In genomic region chr17:44972953-44973352, GRCh38 we compare ENCODE assay signal across 18 cellular contexts. TPM values are rescaled to one million over a fixed set of nuclear protein-coding genes. Genes with fewer than 3 reads are reported as not detected.
DNase-seq lines count a peak whose midpoint lies in the region; ATAC-seq, FAIRE-seq and TF ChIP-seq lines count a peak whose summit lies in the region.
"Had no signal": no experiment of that assay in that cellular context is flagged by ENCODE, and none has a peak within 500 bp of the region (broad histone marks: within the 10 kb centered on the region; RNA-seq: fewer than 3 reads in every experiment).

No MANE protein-coding gene starts in this region.

- CTCF ChIA-PET in HepG2 (lab: Yijun Ruan, JAX; ENCODE audit: low intra/inter-chr PET ratio, low total read pairs): no interaction called here

- no peak for TF ChIP-seq CTCF in HepG2 (CRISPR knock-in tag; IDR thresholded peaks at IDR 0.05)
- no peak for TF ChIP-seq CTCF in right lobe of liver (IDR thresholded peaks at IDR 0.05)
- TF ChIP-seq CTCF in endodermal cell (conservative IDR thresholded peaks at IDR 0.05): no peak

- H3K27ac ChIP-seq in HepG2 (ENCODE audit: extremely low read length, insufficient read depth, low read length): no peak overlapping the region
- no peak overlapping the region for H3K27ac ChIP-seq in right lobe of liver
- no peak overlapping the region for H3K27ac ChIP-seq in endodermal cell (ENCODE audit: low read depth, low read length)
- H3K27ac ChIP-seq: colonic mucosa, heart right ventricle had no signal

- H3K9me3 Mint-ChIP-seq in endodermal cell: no peaks in the 10 kb centered on the region
- H3K9me3 Mint-ChIP-seq: type B pancreatic cell had no signal

- POLR2A ChIA-PET in HepG2 (lab: Yijun Ruan, JAX): no interaction called here

- H3K27me3 ChIP-seq in HepG2 (ENCODE audit: control insufficient read depth in 1 of 2, insufficient read depth in 2 of 2, low read length in 2 of 2) (peaks cover 29 to 72% of the 10 kb centered on the region in 2 experiments), right lobe of liver (peaks cover 0 to 5% of the 10 kb centered on the region in 2 donors), endodermal cell (ENCODE audit: control insufficient read depth, insufficient read depth, low read length, poor library complexity, severe bottlenecking) (peaks cover 31% of the 10 kb centered on the region)

- 37% methylated on average over 6 of the region's 6 CpGs for WGBS in HepG2 (ENCODE audit: low lambda C conversion rate)
- WGBS in right lobe of liver (ENCODE audit: insufficient coverage, low coverage, low lambda C conversion rate, missing lambda C conversion rate): 62% methylated on average over 5 of the region's 6 CpGs
- 96 to 99% methylated on average over 4 to 6 of the region's 6 CpGs for whole genome bisulfite sequencing in endodermal cell (ENCODE audit: insufficient coverage in 1 of 2, insufficient read length in 1 of 2), 2 experiments

- intact Hi-C loops in HepG2 (cut with micrococcal nuclease; ENCODE audit: unreplicated experiment): loop anchor here (1.0 kb wide), 2 partner anchors 8 to 126 kb away; no protein-coding TSS in a partner anchor
- intact Hi-C loops in right lobe of liver (cut with DNase I): no loop called here

- H3K36me3 ChIP-seq in HepG2 (replicated peaks in 1 of 2; ENCODE audit: control insufficient read depth in 1 of 2, insufficient read depth in 2 of 2, low read length in 2 of 2): no peaks in the 10 kb centered on the region
- H3K36me3 ChIP-seq in right lobe of liver: no peaks in the 10 kb centered on the region
- no peaks in the 10 kb centered on the region for H3K36me3 ChIP-seq in endodermal cell (ENCODE audit: control insufficient read depth, insufficient read depth, low read length)
- H3K36me3 ChIP-seq: colonic mucosa, heart right ventricle had no signal

- no peak overlapping the region for H3K4me2 ChIP-seq in HepG2 (ENCODE audit: low read depth, low read length)

- H3K4me3 ChIP-seq in HepG2 (replicated peaks in 1 of 3; ENCODE audit: insufficient read depth in 1 of 3, low read depth in 2 of 3, low read length in 3 of 3) (no peak overlapping the region), right lobe of liver (no peak overlapping the region), endodermal cell (ENCODE audit: low read length) (no peak overlapping the region)
- H3K4me3 ChIP-seq: colonic mucosa, heart right ventricle had no signal

- H3K4me3 Mint-ChIP-seq in endodermal cell: peak overlapping the region; percentile 14

- no peak overlapping the region for H2AFZ ChIP-seq in HepG2 (ENCODE audit: low read length)

- no peaks in the 10 kb centered on the region for H3K9me3 ChIP-seq in HepG2 (ENCODE audit: low read length)
- no peaks in the 10 kb centered on the region for H3K9me3 ChIP-seq in right lobe of liver
- H3K9me3 ChIP-seq in endodermal cell (ENCODE audit: control insufficient read depth, low read length): no peaks in the 10 kb centered on the region
- H3K9me3 ChIP-seq: colonic mucosa, heart right ventricle had no signal

- DNase-seq in HepG2 (ENCODE audit: low spot score) (peak; percentile 43), right lobe of liver (no peak), NCI-H82 treated with DMSO at 0.1 percent for 48 hours (lab: John Stamatoyannopoulos, UW; ENCODE audit: unreplicated experiment) (peak; percentile 87), endodermal cell (no peak), urothelium cell line (ENCODE audit: low spot score) (peak; percentile 80)
- DNase-seq: amniotic stem cell; colonic mucosa; heart right ventricle; kidney; midbrain; NCI-H1694 treated with DMSO at 0.1 percent for 48 hours; small intestine; stimulated activated naive CD4-positive, alpha-beta T cell; T-helper 9 cell had no signal

- peaks cover 53% of the 10 kb centered on the region for H3K27me3 Mint-ChIP-seq in endodermal cell (ENCODE audit: insufficient read depth)

- no TSS peak for BruUV-seq in HepG2 (replicated peaks; lab: Mats Ljungman, UMichigan)

- TF ChIP-seq EP300 in HepG2 (IDR thresholded peaks at IDR 0.05; ENCODE audit: low read depth in 2 of 2, low read length in 2 of 2): no peak
- no peak for TF ChIP-seq EP300 in HepG2 (CRISPR knock-in tag; IDR thresholded peaks at IDR 0.05; ENCODE audit: borderline replicate concordance)

- H3K79me2 ChIP-seq in HepG2 (ENCODE audit: insufficient read depth, low read length): no peaks in the 10 kb centered on the region

- TF ChIP-seq POLR2A in HepG2 (IDR thresholded peaks at IDR 0.05; ENCODE audit: insufficient read depth in 1 of 2, low read depth in 2 of 2, low read length in 2 of 2) (no peak), right lobe of liver (IDR thresholded peaks at IDR 0.05) (no peak)

- FAIRE-seq in HepG2 (lab: Jason Lieb, UNC) (no peak), urothelium cell line (lab: Jason Lieb, UNC) (peak; percentile 96)
- FAIRE-seq: kidney, small intestine had no signal

- no peak overlapping the region for H3K27ac Mint-ChIP-seq in endodermal cell
- H3K27ac Mint-ChIP-seq: type B pancreatic cell had no signal

- no peaks in the 10 kb centered on the region for H4K20me1 ChIP-seq in HepG2 (ENCODE audit: insufficient read depth, low read length)

- H3K4me1 Mint-ChIP-seq in endodermal cell: peaks cover 17% of the 10 kb centered on the region

- H3K9ac ChIP-seq in HepG2 (ENCODE audit: insufficient read depth, low read depth, low read length) (no peak overlapping the region), endodermal cell (ENCODE audit: extremely low read depth, low read length, poor library complexity, severe bottlenecking) (no peak overlapping the region)

- no peaks in the 10 kb centered on the region for H3K36me3 Mint-ChIP-seq in endodermal cell (ENCODE audit: low read depth)
- H3K36me3 Mint-ChIP-seq: type B pancreatic cell had no signal

- in situ Hi-C loops in HepG2 (cut with HindIII; ENCODE audit: extremely low pct_ligation_motif_present, low pct_unique_long_range_greater_than_20kb): no loop called here

- H3K4me1 ChIP-seq in HepG2 (ENCODE audit: insufficient read depth, low read length) (peaks cover 36% of the 10 kb centered on the region), right lobe of liver (peaks cover 0 to 6% (median 0%) of the 10 kb centered on the region in 4 donors), endodermal cell (ENCODE audit: control insufficient read depth, insufficient read depth, low read length) (no peaks in the 10 kb centered on the region)
- H3K4me1 ChIP-seq: colonic mucosa had no signal

- no peak for ATAC-seq in HepG2
- ATAC-seq in right lobe of liver: no peak
- ATAC-seq in HG02623 (IDR thresholded peaks at IDR 0.05; ENCODE audit: unreplicated experiment): no peak
- ATAC-seq in HG03432 (IDR thresholded peaks at IDR 0.05; ENCODE audit: unreplicated experiment): no peak
- ATAC-seq in HG03469 (IDR thresholded peaks at IDR 0.05; ENCODE audit: unreplicated experiment): no peak
- ATAC-seq: heart right ventricle had no signal

- no peak for TF ChIP-seq RAD21 in HepG2 (CRISPR knock-in tag; IDR thresholded peaks at IDR 0.05)

RNA-seq across cellular contexts. Expression of gene C1QL1, which starts 4.8 kb away (rescaled TPM):
- 0.11 TPM in 1 of 2 replicates, not detected in the other for total RNA-seq in HepG2 (2016; rRNA removed; fragmentation: Illumina TruSeq; extraction: Trizol)
- not detected in 2 replicates for total RNA-seq in HepG2 (2016; cell fraction: cytosol; rRNA removed; fragmentation: Illumina TruSeq; extraction: Trizol; ENCODE audit: low read depth)
- total RNA-seq in HepG2 (2016; cell fraction: insoluble cytoplasmic fraction; rRNA removed; fragmentation: Illumina TruSeq; extraction: Trizol): not detected in 2 replicates
- 0.14 TPM in 1 of 2 replicates, not detected in the other for total RNA-seq in HepG2 (2016; cell fraction: membrane; rRNA removed; fragmentation: Illumina TruSeq; extraction: Trizol)
- not detected in 2 replicates for total RNA-seq in HepG2 (2016; cell fraction: nucleus; rRNA removed; fragmentation: Illumina TruSeq; extraction: Trizol)
- 0.07 and 0.11 TPM in 2 replicates for polyA plus RNA-seq in HepG2 (2011; rRNA removed)
- 0.10 and 0.20 TPM in 2 replicates for polyA plus RNA-seq in HepG2 (2011; cell fraction: cytosol; rRNA removed)
- polyA plus RNA-seq in HepG2 (2011; cell fraction: nucleus; rRNA removed): 0.14 TPM in 1 of 2 replicates, not detected in the other
- 0.24 TPM in 1 of 2 replicates, not detected in the other for polyA plus RNA-seq in HepG2 (2012)
- 0.38 and 0.43 TPM in 2 replicates for polyA plus RNA-seq in HepG2 (2016; cell fraction: cytosol; fragmentation: Illumina TruSeq; extraction: Trizol; ENCODE audit: low read depth)
- not detected in 2 replicates for polyA plus RNA-seq in HepG2 (2016; cell fraction: insoluble cytoplasmic fraction; fragmentation: Illumina TruSeq; extraction: Trizol; ENCODE audit: low read depth)
- polyA plus RNA-seq in HepG2 (2016; cell fraction: membrane; fragmentation: Illumina TruSeq; extraction: Trizol; ENCODE audit: low read depth): 0.15 and 0.29 TPM in 2 replicates
- polyA plus RNA-seq in HepG2 (2016; cell fraction: nucleus; fragmentation: Illumina TruSeq; extraction: Trizol; ENCODE audit: insufficient read depth, low read depth): not detected in 2 replicates
- polyA minus RNA-seq in HepG2 (2011; rRNA and poly(A)+ RNA removed; ENCODE audit: low replicate concordance): 1.1 TPM in 1 of 2 replicates, not detected in the other
- not detected in 2 replicates for polyA minus RNA-seq in HepG2 (2011; cell fraction: cytosol; rRNA and poly(A)+ RNA removed)
- polyA minus RNA-seq in HepG2 (2011; cell fraction: nucleus; rRNA and poly(A)+ RNA removed): not detected in 2 replicates
- under 1 TPM in 4 of 6 experiments, not detected in 2; 0.31 to 0.62 (median 0.38) TPM for total RNA-seq in right lobe of liver
- total RNA-seq in endodermal cell: 1 to 10 TPM; 1.4 to 2.7 TPM
- polyA plus RNA-seq in endodermal cell (2013, experiment 1 of 2): 13.9 TPM
- polyA plus RNA-seq in endodermal cell (2013, experiment 2 of 2): 12.4 TPM

RNA-seq across cellular contexts. Expression of gene KIF18B, which starts 25.4 kb away (rescaled TPM):
- total RNA-seq in HepG2 (2016; rRNA removed; fragmentation: Illumina TruSeq; extraction: Trizol) (14.5 and 15.3 TPM in 2 replicates), right lobe of liver (under 1 TPM; 0.20 to 0.99 (median 0.35) TPM), endodermal cell (10 to 100 TPM; 43.5 to 64.7 TPM)
- total RNA-seq in HepG2 (2016; cell fraction: cytosol; rRNA removed; fragmentation: Illumina TruSeq; extraction: Trizol; ENCODE audit: low read depth): 9.5 and 10.9 TPM in 2 replicates
- 10.5 and 15.3 TPM in 2 replicates for total RNA-seq in HepG2 (2016; cell fraction: insoluble cytoplasmic fraction; rRNA removed; fragmentation: Illumina TruSeq; extraction: Trizol)
- total RNA-seq in HepG2 (2016; cell fraction: membrane; rRNA removed; fragmentation: Illumina TruSeq; extraction: Trizol): 11.6 and 11.8 TPM in 2 replicates
- 16.1 and 18.1 TPM in 2 replicates for total RNA-seq in HepG2 (2016; cell fraction: nucleus; rRNA removed; fragmentation: Illumina TruSeq; extraction: Trizol)
- polyA plus RNA-seq in HepG2 (2011; rRNA removed): 13.2 and 15.2 TPM in 2 replicates
- polyA plus RNA-seq in HepG2 (2011; cell fraction: cytosol; rRNA removed): 3.7 and 7.3 TPM in 2 replicates
- polyA plus RNA-seq in HepG2 (2011; cell fraction: nucleus; rRNA removed): 33.4 and 44.5 TPM in 2 replicates
- 4.1 and 7.4 TPM in 2 replicates for polyA plus RNA-seq in HepG2 (2012)
- 1.2 and 1.7 TPM in 2 replicates for polyA plus RNA-seq in HepG2 (2016; cell fraction: cytosol; fragmentation: Illumina TruSeq; extraction: Trizol; ENCODE audit: low read depth)
- polyA plus RNA-seq in HepG2 (2016; cell fraction: insoluble cytoplasmic fraction; fragmentation: Illumina TruSeq; extraction: Trizol; ENCODE audit: low read depth): 11.3 and 16.8 TPM in 2 replicates
- polyA plus RNA-seq in HepG2 (2016; cell fraction: membrane; fragmentation: Illumina TruSeq; extraction: Trizol; ENCODE audit: low read depth): 3.7 and 5.4 TPM in 2 replicates
- 81.4 and 94.7 TPM in 2 replicates for polyA plus RNA-seq in HepG2 (2016; cell fraction: nucleus; fragmentation: Illumina TruSeq; extraction: Trizol; ENCODE audit: insufficient read depth, low read depth)
- polyA minus RNA-seq in HepG2 (2011; rRNA and poly(A)+ RNA removed; ENCODE audit: low replicate concordance): 25.0 and 60.4 TPM in 2 replicates
- 8.2 and 9.4 TPM in 2 replicates for polyA minus RNA-seq in HepG2 (2011; cell fraction: cytosol; rRNA and poly(A)+ RNA removed)
- polyA minus RNA-seq in HepG2 (2011; cell fraction: nucleus; rRNA and poly(A)+ RNA removed): 12.9 and 15.5 TPM in 2 replicates
- 45.3 TPM for polyA plus RNA-seq in endodermal cell (2013, experiment 1 of 2)
- polyA plus RNA-seq in endodermal cell (2013, experiment 2 of 2): 46.4 TPM

RNA-seq across cellular contexts. Expression of gene GFAP, which starts 57.7 kb away (rescaled TPM):
- 0.11 and 0.35 TPM in 2 replicates for total RNA-seq in HepG2 (2016; rRNA removed; fragmentation: Illumina TruSeq; extraction: Trizol)
- total RNA-seq in HepG2 (2016; cell fraction: cytosol; rRNA removed; fragmentation: Illumina TruSeq; extraction: Trizol; ENCODE audit: low read depth): 0.20 TPM in 1 of 2 replicates, not detected in the other
- 0.50 TPM in 1 of 2 replicates, not detected in the other for total RNA-seq in HepG2 (2016; cell fraction: insoluble cytoplasmic fraction; rRNA removed; fragmentation: Illumina TruSeq; extraction: Trizol)
- 0.10 and 0.22 TPM in 2 replicates for total RNA-seq in HepG2 (2016; cell fraction: membrane; rRNA removed; fragmentation: Illumina TruSeq; extraction: Trizol)
- total RNA-seq in HepG2 (2016; cell fraction: nucleus; rRNA removed; fragmentation: Illumina TruSeq; extraction: Trizol): 0.63 TPM in 1 of 2 replicates, not detected in the other
- 0.16 and 0.29 TPM in 2 replicates for polyA plus RNA-seq in HepG2 (2011; rRNA removed)
- 0.08 and 0.24 TPM in 2 replicates for polyA plus RNA-seq in HepG2 (2011; cell fraction: cytosol; rRNA removed)
- 0.24 and 0.99 TPM in 2 replicates for polyA plus RNA-seq in HepG2 (2011; cell fraction: nucleus; rRNA removed)
- 0.13 TPM in 1 of 2 replicates, not detected in the other for polyA plus RNA-seq in HepG2 (2012)
- polyA plus RNA-seq in HepG2 (2016; cell fraction: cytosol; fragmentation: Illumina TruSeq; extraction: Trizol; ENCODE audit: low read depth): 0.18 TPM in 1 of 2 replicates, not detected in the other
- 0.39 TPM in 1 of 2 replicates, not detected in the other for polyA plus RNA-seq in HepG2 (2016; cell fraction: insoluble cytoplasmic fraction; fragmentation: Illumina TruSeq; extraction: Trizol; ENCODE audit: low read depth)
- polyA plus RNA-seq in HepG2 (2016; cell fraction: membrane; fragmentation: Illumina TruSeq; extraction: Trizol; ENCODE audit: low read depth): 0.11 and 0.38 TPM in 2 replicates
- polyA plus RNA-seq in HepG2 (2016; cell fraction: nucleus; fragmentation: Illumina TruSeq; extraction: Trizol; ENCODE audit: insufficient read depth, low read depth): not detected in 2 replicates
- 0.78 TPM in 1 of 2 replicates, not detected in the other for polyA minus RNA-seq in HepG2 (2011; rRNA and poly(A)+ RNA removed; ENCODE audit: low replicate concordance)
- polyA minus RNA-seq in HepG2 (2011; cell fraction: cytosol; rRNA and poly(A)+ RNA removed): not detected in 2 replicates
- not detected in 2 replicates for polyA minus RNA-seq in HepG2 (2011; cell fraction: nucleus; rRNA and poly(A)+ RNA removed)
- total RNA-seq in right lobe of liver: under 1 TPM; 0.18 to 0.50 (median 0.27) TPM
- total RNA-seq in endodermal cell: under 1 TPM in 1 of 2 donors, not detected in 1; 0.35 TPM
- polyA plus RNA-seq in endodermal cell (2013, experiment 1 of 2): 0.11 TPM
- 0.83 TPM for polyA plus RNA-seq in endodermal cell (2013, experiment 2 of 2)

Comparison
In these comparisons a context has a peak if more than half of its experiments do, and no peak if none do; other contexts are left out.
1. DNase-seq: peak in HepG2 (single experiment), NCI-H82 treated with DMSO at 0.1 percent for 48 hours (single experiment) and urothelium cell line (single experiment); none in right lobe of liver (0 of 3) and endodermal cell (single experiment).
2. RNA of gene KIF18B, which starts 25.4 kb away (total RNA-seq): 43.5 to 64.7 TPM in endodermal cell and 9.5 to 18.1 TPM in HepG2; 0.20 to 0.99 TPM in right lobe of liver; every median in the first group is over 4 times any median in the second.